In genomic region chr6:46129634-46130505, GRCh38 we compare ENCODE assay signal across 8 cellular contexts. TPM values are rescaled to one million over a fixed set of nuclear protein-coding genes. Genes with fewer than 3 reads are reported as not detected.
DNase-seq lines count a peak whose midpoint lies in the region; ATAC-seq and TF ChIP-seq lines count a peak whose summit lies in the region.

ENPP4 (plus strand) TSS chr6:46129989; CDS start chr6:46139584, 9,595 bp downstream.

- H3K9ac ChIP-seq in HUES48 (ENCODE audit: low read depth, low read length) (peak within 1 kb of the TSS; percentile 65), fibroblast of lung (ENCODE audit: insufficient read depth, low read length) (no peak within 1 kb of the TSS)

- no peaks in the 10 kb centered on the region for H3K9me3 Mint-ChIP-seq in activated T-cell treated with anti-CD3 and anti-CD28 coated beads, Interleukin-2, amount 50 U/mL, for 72 hours
- H3K9me3 Mint-ChIP-seq in naive B cell: no peaks in the 10 kb centered on the region
- H3K9me3 Mint-ChIP-seq in stimulated activated effector memory CD8-positive, alpha-beta T cell treated with anti-CD3 and anti-CD28 coated beads, Interleukin-12 subunit alpha, Interleukin-12 subunit beta, amount 100 ng/mL, for 72 hours: no peaks in the 10 kb centered on the region

- ATAC-seq in GM21367 (IDR thresholded peaks at IDR 0.05; ENCODE audit: unreplicated experiment): peak; percentile 98
- ATAC-seq in activated T-cell treated with anti-CD3 and anti-CD28 coated beads, Interleukin-2, amount 50 U/mL, for 72 hours (replicated peaks in 1 of 2): peak; percentile 100
- ATAC-seq in naive B cell (ENCODE audit: low read depth in 2 of 2): peak; percentile 98 to 99
- ATAC-seq in stimulated activated effector memory CD8-positive, alpha-beta T cell treated with anti-CD3 and anti-CD28 coated beads, Interleukin-12 subunit alpha, Interleukin-12 subunit beta, amount 100 ng/mL, for 72 hours: peak; percentile 100

- no peak within 1 kb of the TSS for H3K27ac ChIP-seq in HUES48 (ENCODE audit: low read depth, low read length)
- H3K27ac ChIP-seq in fibroblast of lung (ENCODE audit: insufficient read depth, low read length): no peak within 1 kb of the TSS

- peak within 1 kb of the TSS; percentile 68 for H3K27ac Mint-ChIP-seq in activated T-cell treated with anti-CD3 and anti-CD28 coated beads, Interleukin-2, amount 50 U/mL, for 72 hours
- H3K27ac Mint-ChIP-seq in naive B cell: peak within 1 kb of the TSS; percentile 84 to 96 (median 93)
- H3K27ac Mint-ChIP-seq in stimulated activated effector memory CD8-positive, alpha-beta T cell treated with anti-CD3 and anti-CD28 coated beads, Interleukin-12 subunit alpha, Interleukin-12 subunit beta, amount 100 ng/mL, for 72 hours: peak within 1 kb of the TSS; percentile 97

- peak within 1 kb of the TSS; percentile 64 for H2AFZ ChIP-seq in fibroblast of lung (ENCODE audit: low read length)

- H3K4me2 ChIP-seq in fibroblast of lung (ENCODE audit: extremely low read depth, insufficient read depth, low read length): peak within 1 kb of the TSS; percentile 93

- H3K9me3 ChIP-seq in HUES48 (ENCODE audit: control insufficient read depth, insufficient read depth, low read length): no peaks in the 10 kb centered on the region
- H3K9me3 ChIP-seq in fibroblast of lung (ENCODE audit: control insufficient read depth, insufficient read depth, low read depth, low read length): no peaks in the 10 kb centered on the region

- H3K27me3 ChIP-seq in HUES48 (ENCODE audit: control insufficient read depth, insufficient read depth, low read length) (peaks cover 13% of the 10 kb centered on the region), fibroblast of lung (ENCODE audit: control insufficient read depth, insufficient read depth, low read length) (peaks cover 7% of the 10 kb centered on the region)

- H3K4me1 ChIP-seq in HUES48 (ENCODE audit: control insufficient read depth, insufficient read depth, low read length) (0 out of 2 replicates have a peak, but pooled peaks cover 3% of the 10 kb centered on the region), fibroblast of lung (ENCODE audit: control insufficient read depth, extremely low read depth, insufficient read depth, low read length) (peaks cover 2% of the 10 kb centered on the region)

- DNase-seq in Caki2 (ENCODE audit: low read depth) (peak; percentile 96), OCI-M1 (lab: John Stamatoyannopoulos, UW) (peak; percentile 98), fibroblast of lung (ENCODE audit: low read depth in 2 of 2) (peak; percentile 63 to 77), naive B cell (peak; percentile 89)
- DNase-seq in activated T-cell treated with anti-CD3 and anti-CD28 coated beads, Interleukin-2, amount 50 U/mL, for 72 hours: peak; percentile 91 to 93
- peak; percentile 98 to 99 for DNase-seq in stimulated activated effector memory CD8-positive, alpha-beta T cell treated with anti-CD3 and anti-CD28 coated beads, Interleukin-12 subunit alpha, Interleukin-12 subunit beta, amount 100 ng/mL, for 72 hours (ENCODE audit: low spot score in 2 of 2)

- H3K4me3 ChIP-seq in HUES48 (ENCODE audit: low read depth, low read length): peak within 1 kb of the TSS; percentile 100
- peak within 1 kb of the TSS; percentile 32 to 63 (median 54) for H3K4me3 ChIP-seq in fibroblast of lung (replicated peaks in 1 of 4; ENCODE audit: control extremely low read depth in 1 of 4, insufficient read depth in 1 of 4, low read depth in 3 of 4, low read length in 4 of 4)

- H3K36me3 ChIP-seq in HUES48 (ENCODE audit: control insufficient read depth, insufficient read depth, low read length) (no peaks in the 10 kb centered on the region), fibroblast of lung (ENCODE audit: control insufficient read depth, insufficient read depth, low read length) (no peaks in the 10 kb centered on the region)

- H4K20me1 ChIP-seq in fibroblast of lung (ENCODE audit: control insufficient read depth, extremely low read depth, insufficient read depth, low read length): no peaks in the 10 kb centered on the region

- no peaks in the 10 kb centered on the region for H3K79me2 ChIP-seq in fibroblast of lung (ENCODE audit: control insufficient read depth, insufficient read depth, low read length)

- no peak for TF ChIP-seq CTCF in fibroblast of lung (conservative IDR thresholded peaks at IDR 0.05 in 1 of 2, IDR thresholded peaks at IDR 0.05 in 1 of 2; ENCODE audit: low read depth in 1 of 2, low read length in 2 of 2)

- H3K27me3 Mint-ChIP-seq in activated T-cell treated with anti-CD3 and anti-CD28 coated beads, Interleukin-2, amount 50 U/mL, for 72 hours (ENCODE audit: low read depth): no peaks in the 10 kb centered on the region
- H3K27me3 Mint-ChIP-seq in naive B cell: no peaks in the 10 kb centered on the region

- peak within 1 kb of the TSS; percentile 95 to 97 for H3K4me3 Mint-ChIP-seq in activated T-cell treated with anti-CD3 and anti-CD28 coated beads, Interleukin-2, amount 50 U/mL, for 72 hours
- peak within 1 kb of the TSS; percentile 92 to 99 (median 95) for H3K4me3 Mint-ChIP-seq in naive B cell
- peak within 1 kb of the TSS; percentile 99 for H3K4me3 Mint-ChIP-seq in stimulated activated effector memory CD8-positive, alpha-beta T cell treated with anti-CD3 and anti-CD28 coated beads, Interleukin-12 subunit alpha, Interleukin-12 subunit beta, amount 100 ng/mL, for 72 hours

- H3K4me1 Mint-ChIP-seq in activated T-cell treated with anti-CD3 and anti-CD28 coated beads, Interleukin-2, amount 50 U/mL, for 72 hours (ENCODE audit: low read depth): peaks cover 25% of the 10 kb centered on the region
- peaks cover 26 to 51% (median 36%) of the 10 kb centered on the region in 3 donors for H3K4me1 Mint-ChIP-seq in naive B cell
- H3K4me1 Mint-ChIP-seq in stimulated activated effector memory CD8-positive, alpha-beta T cell treated with anti-CD3 and anti-CD28 coated beads, Interleukin-12 subunit alpha, Interleukin-12 subunit beta, amount 100 ng/mL, for 72 hours: peaks cover 45% of the 10 kb centered on the region

- peaks cover 0 to 5% of the 10 kb centered on the region in 2 donors for H3K36me3 Mint-ChIP-seq in activated T-cell treated with anti-CD3 and anti-CD28 coated beads, Interleukin-2, amount 50 U/mL, for 72 hours (ENCODE audit: insufficient read depth in 2 of 2)
- H3K36me3 Mint-ChIP-seq in naive B cell: no peaks in the 10 kb centered on the region
- H3K36me3 Mint-ChIP-seq in stimulated activated effector memory CD8-positive, alpha-beta T cell treated with anti-CD3 and anti-CD28 coated beads, Interleukin-12 subunit alpha, Interleukin-12 subunit beta, amount 100 ng/mL, for 72 hours: peaks cover 6% of the 10 kb centered on the region

- in situ Hi-C loops in Caki2 (cut with HindIII; ENCODE audit: low pct_unique_long_range_greater_than_20kb, low sequenced_read_pairs): no loop called here

RNA-seq across cellular contexts. Expression of gene ENPP4, which starts in this region (rescaled TPM):
- total RNA-seq in Caki2 (2014; rRNA removed; shearing (Covaris generic); ENCODE audit: low replicate concordance): 2.3 TPM in 2 replicates
- 1 to 10 TPM; 5.8 to 6.9 TPM for total RNA-seq in activated T-cell treated with anti-CD3 and anti-CD28 coated beads, Interleukin-2, amount 50 U/mL, for 72 hours
- total RNA-seq in fibroblast of lung: 3.6 and 4.0 TPM in 2 replicates
- polyA plus RNA-seq in fibroblast of lung: 1.8 and 2.7 TPM in 2 replicates
- polyA plus RNA-seq in fibroblast of lung (2012): 1.0 and 1.4 TPM in 2 replicates
- polyA minus RNA-seq in fibroblast of lung (ENCODE audit: low replicate concordance): 1.0 TPM in 1 of 2 replicates, not detected in the other
- 1 to 10 TPM; 4.3 to 7.9 (median 5.0) TPM for polyA plus RNA-seq in naive B cell (ENCODE audit: low read depth in 6 of 6)
